Comparison of ENCODE assay signal across 14 cellular contexts in the genomic region with DNA sequence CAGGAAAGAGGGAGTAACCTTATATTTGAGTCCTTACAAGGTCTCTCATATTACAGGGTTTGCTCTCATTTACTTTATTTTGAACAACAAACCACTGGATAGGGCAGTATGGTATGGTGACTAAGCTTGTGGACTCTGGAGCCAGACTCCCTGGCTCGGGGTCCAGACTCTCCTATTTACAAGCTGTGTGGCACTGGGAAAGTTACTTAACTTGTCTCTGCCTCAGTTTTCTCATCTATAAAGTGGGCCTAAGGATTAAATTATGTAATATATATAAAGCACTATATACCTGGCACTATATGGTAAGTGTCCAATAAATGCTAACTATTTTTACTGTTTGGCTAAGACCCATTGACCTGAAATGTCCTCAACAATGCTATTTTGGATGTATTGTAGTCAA. TPM values are rescaled to one million over a fixed set of nuclear protein-coding genes. Genes with fewer than 3 reads are reported as not detected.
DNase-seq lines count a peak whose midpoint lies in the region; ATAC-seq, FAIRE-seq and TF ChIP-seq lines count a peak whose summit lies in the region.
"Had no signal": no experiment of that assay in that cellular context is flagged by ENCODE, and none has a peak within 500 bp of the region (broad histone marks: within the 10 kb centered on the region; RNA-seq: fewer than 3 reads in every experiment).

No MANE protein-coding gene starts in this region.

- CTCF ChIA-PET in HepG2 (lab: Yijun Ruan, JAX; ENCODE audit: low intra/inter-chr PET ratio, low total read pairs) = no interaction called here

- H2AFZ ChIP-seq in HepG2 (ENCODE audit: low read length) = no peak overlapping the region
- no peak overlapping the region for H2AFZ ChIP-seq in hepatocyte

- TF ChIP-seq POLR2A in HepG2 (IDR thresholded peaks at IDR 0.05; ENCODE audit: insufficient read depth in 1 of 2, low read depth in 2 of 2, low read length in 2 of 2) = no peak
- no peak for TF ChIP-seq POLR2A in right lobe of liver (IDR thresholded peaks at IDR 0.05)

- ATAC-seq in HepG2 (no peak), right lobe of liver (no peak)

- no peaks in the 10 kb centered on the region for H3K9me2 ChIP-seq in hepatocyte (replicated peaks; ENCODE audit: insufficient read depth)

- H3K27me3 ChIP-seq in HepG2 (ENCODE audit: control insufficient read depth in 1 of 2, insufficient read depth in 2 of 2, low read length in 2 of 2) = peaks cover 14 to 71% of the 10 kb centered on the region in 2 experiments
- H3K27me3 ChIP-seq in right lobe of liver = no peaks in the 10 kb centered on the region
- peaks cover 23% of the 10 kb centered on the region for H3K27me3 ChIP-seq in hepatocyte
- H3K27me3 ChIP-seq: thyroid gland had no signal

- no peak for TF ChIP-seq CTCF in HepG2 (CRISPR knock-in tag; IDR thresholded peaks at IDR 0.05)
- no peak for TF ChIP-seq CTCF in right lobe of liver (IDR thresholded peaks at IDR 0.05)
- no peak for TF ChIP-seq CTCF in hepatocyte (IDR thresholded peaks at IDR 0.05; ENCODE audit: poor library complexity)

- DNase-seq in HepG2 (ENCODE audit: low spot score) (no peak), right lobe of liver (no peak), hepatocyte (ENCODE audit: low spot score) (no peak), NOMO-1 treated with dmso at 0.1 percent for 144 hours (lab: John Stamatoyannopoulos, UW; ENCODE audit: unreplicated experiment) (no peak), NCI-H510A treated with DMSO at 0.1 percent for 48 hours (lab: John Stamatoyannopoulos, UW) (no peak)
- no peak for DNase-seq in stimulated activated CD4-positive, alpha-beta T cell treated with anti-CD3 and anti-CD28 coated beads, Interleukin-1b, Interleukin-23, amount 100 ng/mL, for 48 hours
- DNase-seq: activated gamma-delta T cell treated with Interleukin-2 at 50 U/mL for 16 hours; effector memory CD4-positive, alpha-beta T cell; kidney; midbrain; NCI-H2029 treated with DMSO at 0.1 percent for 48 hours; thyroid gland had no signal

- no peak for TF ChIP-seq EP300 in HepG2 (IDR thresholded peaks at IDR 0.05; ENCODE audit: low read depth in 2 of 2, low read length in 2 of 2)
- no peak for TF ChIP-seq EP300 in HepG2 (CRISPR knock-in tag; IDR thresholded peaks at IDR 0.05; ENCODE audit: borderline replicate concordance)

- H3K36me3 ChIP-seq in HepG2 (replicated peaks in 1 of 2; ENCODE audit: control insufficient read depth in 1 of 2, insufficient read depth in 2 of 2, low read length in 2 of 2) (no peaks in the 10 kb centered on the region), right lobe of liver (no peaks in the 10 kb centered on the region), hepatocyte (replicated peaks; ENCODE audit: insufficient read depth, low read depth) (no peaks in the 10 kb centered on the region)
- H3K36me3 ChIP-seq: prostate gland, thyroid gland had no signal

- BruUV-seq in HepG2 (replicated peaks; lab: Mats Ljungman, UMichigan) = no TSS peak

- no peak for FAIRE-seq in HepG2 (lab: Jason Lieb, UNC)
- FAIRE-seq: D721Med, kidney had no signal

- H3K4me1 ChIP-seq in HepG2 (ENCODE audit: insufficient read depth, low read length) (peaks cover 12% of the 10 kb centered on the region), right lobe of liver (no peaks in the 10 kb centered on the region), hepatocyte (ENCODE audit: insufficient read depth) (peaks cover 5% of the 10 kb centered on the region)
- H3K4me1 ChIP-seq: prostate gland, thyroid gland had no signal

- in situ Hi-C loops in HepG2 (cut with HindIII; ENCODE audit: extremely low pct_ligation_motif_present, low pct_unique_long_range_greater_than_20kb) = no loop called here

- WGBS in HepG2 (ENCODE audit: low lambda C conversion rate) = 0% methylated on average over 1 of the region's 1 CpG
- no CpG with 5 or more reads among the region's 1 CpG for WGBS in right lobe of liver (ENCODE audit: insufficient coverage, low coverage, low lambda C conversion rate, missing lambda C conversion rate)
- WGBS in hepatocyte (ENCODE audit: low lambda C conversion rate, missing lambda C conversion rate) = 82% methylated on average over 1 of the region's 1 CpG

- H4K20me1 ChIP-seq in HepG2 (ENCODE audit: insufficient read depth, low read length) = no peaks in the 10 kb centered on the region
- H4K20me1 ChIP-seq in hepatocyte (ENCODE audit: insufficient read depth, poor library complexity, severe bottlenecking) = peaks cover 7% of the 10 kb centered on the region

- H3K79me2 ChIP-seq in HepG2 (ENCODE audit: insufficient read depth, low read length) (no peaks in the 10 kb centered on the region), hepatocyte (peaks cover 38% of the 10 kb centered on the region)

- H3K4me3 ChIP-seq in HepG2 (replicated peaks in 1 of 3; ENCODE audit: insufficient read depth in 1 of 3, low read depth in 2 of 3, low read length in 3 of 3) (no peak overlapping the region), right lobe of liver (no peak overlapping the region), hepatocyte (no peak overlapping the region)
- H3K4me3 ChIP-seq: prostate gland, thyroid gland had no signal

- no peak overlapping the region for H3K4me2 ChIP-seq in HepG2 (ENCODE audit: low read depth, low read length)
- peak overlapping the region; percentile 70 for H3K4me2 ChIP-seq in hepatocyte

- H3K9me3 ChIP-seq in HepG2 (ENCODE audit: low read length) = no peaks in the 10 kb centered on the region
- no peaks in the 10 kb centered on the region for H3K9me3 ChIP-seq in right lobe of liver
- no peaks in the 10 kb centered on the region for H3K9me3 ChIP-seq in hepatocyte (ENCODE audit: low read depth)
- H3K9me3 ChIP-seq: prostate gland, thyroid gland had no signal

- no peak for TF ChIP-seq RAD21 in HepG2 (CRISPR knock-in tag; IDR thresholded peaks at IDR 0.05)

- intact Hi-C loops in HepG2 (cut with micrococcal nuclease; ENCODE audit: unreplicated experiment) = no loop called here
- intact Hi-C loops in right lobe of liver (cut with DNase I) = no loop called here

- POLR2A ChIA-PET in HepG2 (lab: Yijun Ruan, JAX) = no interaction called here

- no peak overlapping the region for H3K9ac ChIP-seq in HepG2 (ENCODE audit: insufficient read depth, low read depth, low read length)

- H3K27ac ChIP-seq in HepG2 (ENCODE audit: extremely low read length, insufficient read depth, low read length) (no peak overlapping the region), right lobe of liver (no peak overlapping the region), hepatocyte (peak overlapping the region; percentile 87)
- H3K27ac ChIP-seq: prostate gland, thyroid gland had no signal

RNA-seq across cellular contexts. Expression of a gene that starts 1.7 kb away (rescaled TPM):
- total RNA-seq in HepG2 (2016; rRNA removed; fragmentation: Illumina TruSeq; extraction: Trizol) (under 0.01 TPM in 1 of 2 replicates, not detected in the other), right lobe of liver (1 to 10 TPM; 1.8 to 9.2 (median 4.1) TPM), hepatocyte (8.5 and 15.2 TPM in 2 replicates)
- not detected in 2 replicates for total RNA-seq in HepG2 (2016; cell fraction: cytosol; rRNA removed; fragmentation: Illumina TruSeq; extraction: Trizol; ENCODE audit: low read depth)
- not detected in 2 replicates for total RNA-seq in HepG2 (2016; cell fraction: insoluble cytoplasmic fraction; rRNA removed; fragmentation: Illumina TruSeq; extraction: Trizol)
- not detected in 2 replicates for total RNA-seq in HepG2 (2016; cell fraction: membrane; rRNA removed; fragmentation: Illumina TruSeq; extraction: Trizol)
- 0.06 TPM in 1 of 2 replicates, not detected in the other for total RNA-seq in HepG2 (2016; cell fraction: nucleus; rRNA removed; fragmentation: Illumina TruSeq; extraction: Trizol)
- polyA plus RNA-seq in HepG2 (2011; rRNA removed) (0.01 and 0.03 TPM in 2 replicates), hepatocyte (6.3 and 8.0 TPM in 2 replicates)
- polyA plus RNA-seq in HepG2 (2011; cell fraction: cytosol; rRNA removed) = 0.01 TPM in 2 replicates
- 0.08 and 0.12 TPM in 2 replicates for polyA plus RNA-seq in HepG2 (2011; cell fraction: nucleus; rRNA removed)
- polyA plus RNA-seq in HepG2 (2012) = 0.03 and 0.09 TPM in 2 replicates
- not detected in 2 replicates for polyA plus RNA-seq in HepG2 (2016; cell fraction: cytosol; fragmentation: Illumina TruSeq; extraction: Trizol; ENCODE audit: low read depth)
- not detected in 2 replicates for polyA plus RNA-seq in HepG2 (2016; cell fraction: insoluble cytoplasmic fraction; fragmentation: Illumina TruSeq; extraction: Trizol; ENCODE audit: low read depth)
- not detected in 2 replicates for polyA plus RNA-seq in HepG2 (2016; cell fraction: membrane; fragmentation: Illumina TruSeq; extraction: Trizol; ENCODE audit: low read depth)
- polyA plus RNA-seq in HepG2 (2016; cell fraction: nucleus; fragmentation: Illumina TruSeq; extraction: Trizol; ENCODE audit: insufficient read depth, low read depth) = not detected in 2 replicates
- polyA minus RNA-seq in HepG2 (2011; rRNA and poly(A)+ RNA removed; ENCODE audit: low replicate concordance) = 0.07 and 0.16 TPM in 2 replicates
- 0.10 TPM in 1 of 2 replicates, not detected in the other for polyA minus RNA-seq in HepG2 (2011; cell fraction: cytosol; rRNA and poly(A)+ RNA removed)
- 0.12 and 0.13 TPM in 2 replicates for polyA minus RNA-seq in HepG2 (2011; cell fraction: nucleus; rRNA and poly(A)+ RNA removed)

RNA-seq across cellular contexts. Expression of a gene that starts 25.8 kb away (rescaled TPM):
- total RNA-seq in HepG2 (2016; rRNA removed; fragmentation: Illumina TruSeq; extraction: Trizol) (90.0 and 97.9 TPM in 2 replicates), right lobe of liver (10 to 100 TPM; 10.7 to 21.6 (median 17.3) TPM), hepatocyte (34.5 and 71.9 TPM in 2 replicates)
- total RNA-seq in HepG2 (2016; cell fraction: cytosol; rRNA removed; fragmentation: Illumina TruSeq; extraction: Trizol; ENCODE audit: low read depth) = 29.1 and 29.3 TPM in 2 replicates
- total RNA-seq in HepG2 (2016; cell fraction: insoluble cytoplasmic fraction; rRNA removed; fragmentation: Illumina TruSeq; extraction: Trizol) = 79.3 and 102 TPM in 2 replicates
- total RNA-seq in HepG2 (2016; cell fraction: membrane; rRNA removed; fragmentation: Illumina TruSeq; extraction: Trizol) = 33.0 and 35.7 TPM in 2 replicates
- total RNA-seq in HepG2 (2016; cell fraction: nucleus; rRNA removed; fragmentation: Illumina TruSeq; extraction: Trizol) = 31.5 and 38.4 TPM in 2 replicates
- polyA plus RNA-seq in HepG2 (2011; rRNA removed) (53.7 and 59.4 TPM in 2 replicates), hepatocyte (62.7 and 71.9 TPM in 2 replicates)
- polyA plus RNA-seq in HepG2 (2011; cell fraction: cytosol; rRNA removed) = 36.2 and 46.4 TPM in 2 replicates
- polyA plus RNA-seq in HepG2 (2011; cell fraction: nucleus; rRNA removed) = 17.6 and 20.3 TPM in 2 replicates
- 27.7 and 47.0 TPM in 2 replicates for polyA plus RNA-seq in HepG2 (2012)
- 24.1 and 27.6 TPM in 2 replicates for polyA plus RNA-seq in HepG2 (2016; cell fraction: cytosol; fragmentation: Illumina TruSeq; extraction: Trizol; ENCODE audit: low read depth)
- 114 and 118 TPM in 2 replicates for polyA plus RNA-seq in HepG2 (2016; cell fraction: insoluble cytoplasmic fraction; fragmentation: Illumina TruSeq; extraction: Trizol; ENCODE audit: low read depth)
- polyA plus RNA-seq in HepG2 (2016; cell fraction: membrane; fragmentation: Illumina TruSeq; extraction: Trizol; ENCODE audit: low read depth) = 26.3 and 30.4 TPM in 2 replicates
- 68.9 and 72.4 TPM in 2 replicates for polyA plus RNA-seq in HepG2 (2016; cell fraction: nucleus; fragmentation: Illumina TruSeq; extraction: Trizol; ENCODE audit: insufficient read depth, low read depth)
- polyA minus RNA-seq in HepG2 (2011; rRNA and poly(A)+ RNA removed; ENCODE audit: low replicate concordance) = 33.6 and 93.6 TPM in 2 replicates
- 22.0 and 32.7 TPM in 2 replicates for polyA minus RNA-seq in HepG2 (2011; cell fraction: cytosol; rRNA and poly(A)+ RNA removed)
- polyA minus RNA-seq in HepG2 (2011; cell fraction: nucleus; rRNA and poly(A)+ RNA removed) = 27.2 and 31.0 TPM in 2 replicates

RNA-seq across cellular contexts. Expression of a gene that starts 38.1 kb away (rescaled TPM):
- total RNA-seq in HepG2 (2016; rRNA removed; fragmentation: Illumina TruSeq; extraction: Trizol) = 13.9 and 14.4 TPM in 2 replicates
- total RNA-seq in HepG2 (2016; cell fraction: cytosol; rRNA removed; fragmentation: Illumina TruSeq; extraction: Trizol; ENCODE audit: low read depth) = 2.0 and 2.1 TPM in 2 replicates
- total RNA-seq in HepG2 (2016; cell fraction: insoluble cytoplasmic fraction; rRNA removed; fragmentation: Illumina TruSeq; extraction: Trizol) = 12.7 and 19.0 TPM in 2 replicates
- 5.1 and 5.7 TPM in 2 replicates for total RNA-seq in HepG2 (2016; cell fraction: membrane; rRNA removed; fragmentation: Illumina TruSeq; extraction: Trizol)
- total RNA-seq in HepG2 (2016; cell fraction: nucleus; rRNA removed; fragmentation: Illumina TruSeq; extraction: Trizol) = 44.6 and 53.2 TPM in 2 replicates
- polyA plus RNA-seq in HepG2 (2011; rRNA removed) = 74.6 and 75.4 TPM in 2 replicates
- 41.2 and 69.0 TPM in 2 replicates for polyA plus RNA-seq in HepG2 (2011; cell fraction: cytosol; rRNA removed)
- polyA plus RNA-seq in HepG2 (2011; cell fraction: nucleus; rRNA removed) = 130 and 133 TPM in 2 replicates
- 67.2 and 75.4 TPM in 2 replicates for polyA plus RNA-seq in HepG2 (2012)
- 3.2 and 3.3 TPM in 2 replicates for polyA plus RNA-seq in HepG2 (2016; cell fraction: cytosol; fragmentation: Illumina TruSeq; extraction: Trizol; ENCODE audit: low read depth)
- 19.2 and 28.8 TPM in 2 replicates for polyA plus RNA-seq in HepG2 (2016; cell fraction: insoluble cytoplasmic fraction; fragmentation: Illumina TruSeq; extraction: Trizol; ENCODE audit: low read depth)
- polyA plus RNA-seq in HepG2 (2016; cell fraction: membrane; fragmentation: Illumina TruSeq; extraction: Trizol; ENCODE audit: low read depth) = 6.8 and 8.7 TPM in 2 replicates
- polyA plus RNA-seq in HepG2 (2016; cell fraction: nucleus; fragmentation: Illumina TruSeq; extraction: Trizol; ENCODE audit: insufficient read depth, low read depth) = 86.0 and 89.1 TPM in 2 replicates
- polyA minus RNA-seq in HepG2 (2011; rRNA and poly(A)+ RNA removed; ENCODE audit: low replicate concordance) = 99.1 and 146 TPM in 2 replicates
- polyA minus RNA-seq in HepG2 (2011; cell fraction: cytosol; rRNA and poly(A)+ RNA removed) = 64.9 and 85.0 TPM in 2 replicates
- 36.2 and 41.0 TPM in 2 replicates for polyA minus RNA-seq in HepG2 (2011; cell fraction: nucleus; rRNA and poly(A)+ RNA removed)
- 100 to 1,000 TPM in 2 of 6 experiments, 10 to 100 TPM in 4; 62.5 to 159 (median 81.0) TPM for total RNA-seq in right lobe of liver
- 68.4 and 105 TPM in 2 replicates for total RNA-seq in hepatocyte
- polyA plus RNA-seq in hepatocyte = 170 and 185 TPM in 2 replicates

RNA-seq across cellular contexts. Expression of a gene that starts 45.3 kb away (rescaled TPM):
- total RNA-seq in HepG2 (2016; rRNA removed; fragmentation: Illumina TruSeq; extraction: Trizol) (51.0 and 71.3 TPM in 2 replicates), right lobe of liver (10 to 100 TPM; 47.3 to 81.9 (median 60.4) TPM), hepatocyte (29.5 and 33.3 TPM in 2 replicates)
- 280 and 312 TPM in 2 replicates for total RNA-seq in HepG2 (2016; cell fraction: cytosol; rRNA removed; fragmentation: Illumina TruSeq; extraction: Trizol; ENCODE audit: low read depth)
- total RNA-seq in HepG2 (2016; cell fraction: insoluble cytoplasmic fraction; rRNA removed; fragmentation: Illumina TruSeq; extraction: Trizol) = 37.8 and 65.8 TPM in 2 replicates
- 172 and 203 TPM in 2 replicates for total RNA-seq in HepG2 (2016; cell fraction: membrane; rRNA removed; fragmentation: Illumina TruSeq; extraction: Trizol)
- total RNA-seq in HepG2 (2016; cell fraction: nucleus; rRNA removed; fragmentation: Illumina TruSeq; extraction: Trizol) = 23.9 and 34.5 TPM in 2 replicates
- polyA plus RNA-seq in HepG2 (2011; rRNA removed) (134 and 142 TPM in 2 replicates), hepatocyte (248 and 295 TPM in 2 replicates)
- polyA plus RNA-seq in HepG2 (2011; cell fraction: cytosol; rRNA removed) = 64.4 and 94.2 TPM in 2 replicates
- 76.4 and 83.1 TPM in 2 replicates for polyA plus RNA-seq in HepG2 (2011; cell fraction: nucleus; rRNA removed)
- 79.6 and 103 TPM in 2 replicates for polyA plus RNA-seq in HepG2 (2012)
- polyA plus RNA-seq in HepG2 (2016; cell fraction: cytosol; fragmentation: Illumina TruSeq; extraction: Trizol; ENCODE audit: low read depth) = 614 TPM in 2 replicates
- 76.0 and 96.8 TPM in 2 replicates for polyA plus RNA-seq in HepG2 (2016; cell fraction: insoluble cytoplasmic fraction; fragmentation: Illumina TruSeq; extraction: Trizol; ENCODE audit: low read depth)
- polyA plus RNA-seq in HepG2 (2016; cell fraction: membrane; fragmentation: Illumina TruSeq; extraction: Trizol; ENCODE audit: low read depth) = 335 TPM in 2 replicates
- polyA plus RNA-seq in HepG2 (2016; cell fraction: nucleus; fragmentation: Illumina TruSeq; extraction: Trizol; ENCODE audit: insufficient read depth, low read depth) = 91.8 and 94.6 TPM in 2 replicates
- polyA minus RNA-seq in HepG2 (2011; rRNA and poly(A)+ RNA removed; ENCODE audit: low replicate concordance) = 60.8 and 157 TPM in 2 replicates
- polyA minus RNA-seq in HepG2 (2011; cell fraction: cytosol; rRNA and poly(A)+ RNA removed) = 21.5 and 21.7 TPM in 2 replicates
- 13.3 and 17.4 TPM in 2 replicates for polyA minus RNA-seq in HepG2 (2011; cell fraction: nucleus; rRNA and poly(A)+ RNA removed)

RNA-seq across cellular contexts. Expression of a gene that starts 53.8 kb away (rescaled TPM):
- total RNA-seq in HepG2 (2016; rRNA removed; fragmentation: Illumina TruSeq; extraction: Trizol) = 70.3 and 78.1 TPM in 2 replicates
- total RNA-seq in HepG2 (2016; cell fraction: cytosol; rRNA removed; fragmentation: Illumina TruSeq; extraction: Trizol; ENCODE audit: low read depth) = 16.4 and 17.1 TPM in 2 replicates
- total RNA-seq in HepG2 (2016; cell fraction: insoluble cytoplasmic fraction; rRNA removed; fragmentation: Illumina TruSeq; extraction: Trizol) = 76.3 and 78.2 TPM in 2 replicates
- 27.7 and 34.3 TPM in 2 replicates for total RNA-seq in HepG2 (2016; cell fraction: membrane; rRNA removed; fragmentation: Illumina TruSeq; extraction: Trizol)
- 37.1 and 41.4 TPM in 2 replicates for total RNA-seq in HepG2 (2016; cell fraction: nucleus; rRNA removed; fragmentation: Illumina TruSeq; extraction: Trizol)
- polyA plus RNA-seq in HepG2 (2011; rRNA removed) = 108 and 118 TPM in 2 replicates
- polyA plus RNA-seq in HepG2 (2011; cell fraction: cytosol; rRNA removed) = 111 and 115 TPM in 2 replicates
- 123 and 126 TPM in 2 replicates for polyA plus RNA-seq in HepG2 (2011; cell fraction: nucleus; rRNA removed)
- 51.2 and 60.5 TPM in 2 replicates for polyA plus RNA-seq in HepG2 (2012)
- 21.0 and 21.5 TPM in 2 replicates for polyA plus RNA-seq in HepG2 (2016; cell fraction: cytosol; fragmentation: Illumina TruSeq; extraction: Trizol; ENCODE audit: low read depth)
- 73.1 and 87.0 TPM in 2 replicates for polyA plus RNA-seq in HepG2 (2016; cell fraction: insoluble cytoplasmic fraction; fragmentation: Illumina TruSeq; extraction: Trizol; ENCODE audit: low read depth)
- polyA plus RNA-seq in HepG2 (2016; cell fraction: membrane; fragmentation: Illumina TruSeq; extraction: Trizol; ENCODE audit: low read depth) = 25.9 and 28.0 TPM in 2 replicates
- 62.8 and 70.6 TPM in 2 replicates for polyA plus RNA-seq in HepG2 (2016; cell fraction: nucleus; fragmentation: Illumina TruSeq; extraction: Trizol; ENCODE audit: insufficient read depth, low read depth)
- 144 and 217 TPM in 2 replicates for polyA minus RNA-seq in HepG2 (2011; rRNA and poly(A)+ RNA removed; ENCODE audit: low replicate concordance)
- 53.4 and 54.9 TPM in 2 replicates for polyA minus RNA-seq in HepG2 (2011; cell fraction: cytosol; rRNA and poly(A)+ RNA removed)
- 55.0 and 72.9 TPM in 2 replicates for polyA minus RNA-seq in HepG2 (2011; cell fraction: nucleus; rRNA and poly(A)+ RNA removed)
- 10 to 100 TPM; 33.4 to 79.9 (median 55.0) TPM for total RNA-seq in right lobe of liver
- 110 and 114 TPM in 2 replicates for total RNA-seq in hepatocyte
- polyA plus RNA-seq in hepatocyte = 126 and 135 TPM in 2 replicates
